ENCODE assay signal across 15 cellular contexts in the genomic region with DNA sequence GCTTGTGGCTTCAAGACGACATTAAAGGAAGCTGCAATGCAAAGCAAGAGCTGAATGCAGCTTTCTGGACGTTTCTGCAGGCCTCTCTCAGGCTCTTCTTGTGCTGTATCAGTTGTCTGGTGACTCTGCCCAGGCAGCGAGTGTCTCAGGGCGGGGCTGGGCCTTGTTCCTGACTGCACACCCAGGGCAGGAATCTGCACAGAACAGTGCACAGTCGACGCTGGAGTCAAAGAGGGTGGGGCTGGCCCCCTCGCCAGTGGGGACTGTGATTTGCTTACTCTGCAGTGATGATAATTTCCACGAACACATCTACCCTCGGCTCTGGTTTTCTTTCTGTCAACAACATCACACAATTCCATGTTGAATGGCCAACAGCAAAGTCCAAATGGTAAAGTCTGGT.
DNase-seq lines count a peak whose midpoint lies in the region; ATAC-seq, FAIRE-seq and TF ChIP-seq lines count a peak whose summit lies in the region.
"Had no signal": no experiment of that assay in that cellular context is flagged by ENCODE, and none has a peak within 500 bp of the region (broad histone marks: within the 10 kb centered on the region; RNA-seq: fewer than 3 reads in every experiment).

No MANE protein-coding gene starts in this region.

- H3K27me3 ChIP-seq in heart right ventricle (peaks cover 0 to 33% (median 13%) of the 10 kb centered on the region in 7 donors), neuronal stem cell (ENCODE audit: control insufficient read depth in 3 of 3, insufficient read depth in 3 of 3, low read depth in 1 of 3, low read length in 3 of 3) (peaks cover 0 to 6% (median 0%) of the 10 kb centered on the region in 3 experiments)

- H3K4me3 ChIP-seq in heart right ventricle (no peak overlapping the region), neuronal stem cell (ENCODE audit: low read length in 2 of 2) (no peak overlapping the region)
- H3K4me3 ChIP-seq: GM12878 had no signal

- POLR2A ChIA-PET in activated CD4-positive, alpha-beta T cell treated with anti-CD3 and anti-CD28 coated beads for 36 hours (lab: Charles Lee) = no interaction called here

- 31 to 43% methylated on average over 9 of the region's 9 CpGs for WGBS in heart right ventricle, 2 donors
- no CpG with 5 or more reads among the region's 9 CpGs for WGBS in neuronal stem cell (ENCODE audit: extremely low coverage in 2 of 2, insufficient read length in 2 of 2, insufficient replicate concordance in 1 of 2), 2 donors

- TF ChIP-seq CTCF in heart right ventricle (IDR thresholded peaks at IDR 0.05) (no peak), chondrocyte (IDR thresholded peaks at IDR 0.05) (no peak)

- H2BK120ac ChIP-seq in neuronal stem cell (ENCODE audit: low read depth, low read length) = no peak overlapping the region

- H3K4me2 ChIP-seq in neuronal stem cell (ENCODE audit: insufficient read depth, low read length, poor library complexity, severe bottlenecking) = no peak overlapping the region

- H3K79me1 ChIP-seq in neuronal stem cell (ENCODE audit: low read depth, low read length) = no peaks in the 10 kb centered on the region

- H4K8ac ChIP-seq in neuronal stem cell (ENCODE audit: low read depth, low read length) = no peak overlapping the region

- intact Hi-C loops in heart right ventricle (cut with DNase I) (loop anchor here in 1 of 10 donors (5.0 kb wide), 1 partner anchor 393 kb away; no protein-coding TSS in a partner anchor), cardiac septum (cut with DNase I) (no loop called here)
- intact Hi-C loops in activated CD4-positive, alpha-beta T cell treated with anti-CD3 and anti-CD28 coated beads for 36 hours (cut with DNase I, micrococcal nuclease) = no loop called here

- peak overlapping the region; percentile 17 for H2AFZ ChIP-seq in neuronal stem cell (ENCODE audit: low read length)

- H4K91ac ChIP-seq in neuronal stem cell (ENCODE audit: low read depth, low read length, poor library complexity) = no peak overlapping the region

- FAIRE-seq in GM12891 (lab: Jason Lieb, UNC) = no peak
- FAIRE-seq: A204.1, GM12878 had no signal

- no peak overlapping the region for H3K27ac ChIP-seq in heart right ventricle
- H3K27ac ChIP-seq in neuronal stem cell (replicated peaks; ENCODE audit: low read length) = no peak overlapping the region
- H3K27ac ChIP-seq: C4-2B, HL-60 had no signal

- peak overlapping the region; percentile 7 for H3K18ac ChIP-seq in neuronal stem cell (ENCODE audit: low read length)

- H3K4me3 Mint-ChIP-seq in chondrocyte (ENCODE audit: unreplicated experiment) = no peak overlapping the region
- H3K4me3 Mint-ChIP-seq in activated CD4-positive, alpha-beta T cell treated with anti-CD3 and anti-CD28 coated beads for 36 hours = no peak overlapping the region
- H3K4me3 Mint-ChIP-seq: CD4-positive, alpha-beta memory T cell had no signal

- H2AK5ac ChIP-seq in neuronal stem cell (ENCODE audit: low read depth, low read length) = no peak overlapping the region

- H3K4me1 Mint-ChIP-seq in chondrocyte (ENCODE audit: low read depth) = peaks cover 3% of the 10 kb centered on the region
- H3K4me1 Mint-ChIP-seq in activated CD4-positive, alpha-beta T cell treated with anti-CD3 and anti-CD28 coated beads for 36 hours = peaks cover 15% of the 10 kb centered on the region

- H2BK12ac ChIP-seq in neuronal stem cell (ENCODE audit: low read length) = no peak overlapping the region

- no peak overlapping the region for H2BK5ac ChIP-seq in neuronal stem cell (ENCODE audit: low read length)

- no peak overlapping the region for H3K9ac ChIP-seq in neuronal stem cell (ENCODE audit: low read depth, low read length, poor library complexity)

- CTCF ChIA-PET in activated CD4-positive, alpha-beta T cell treated with anti-CD3 and anti-CD28 coated beads for 36 hours (lab: Charles Lee) = no interaction called here

- H3K9me3 Mint-ChIP-seq in chondrocyte (ENCODE audit: low read depth) = no peaks in the 10 kb centered on the region
- no peaks in the 10 kb centered on the region for H3K9me3 Mint-ChIP-seq in activated CD4-positive, alpha-beta T cell treated with anti-CD3 and anti-CD28 coated beads for 36 hours (ENCODE audit: low read depth)
- H3K9me3 Mint-ChIP-seq: CD4-positive, alpha-beta memory T cell had no signal

- H3K27me3 Mint-ChIP-seq in chondrocyte (ENCODE audit: low read depth) = peaks cover 55% of the 10 kb centered on the region
- H3K27me3 Mint-ChIP-seq in activated CD4-positive, alpha-beta T cell treated with anti-CD3 and anti-CD28 coated beads for 36 hours = peaks cover 8% of the 10 kb centered on the region
- H3K27me3 Mint-ChIP-seq: CD4-positive, alpha-beta memory T cell had no signal

- H3K27ac Mint-ChIP-seq in chondrocyte (ENCODE audit: unreplicated experiment) = no peak overlapping the region
- no peak overlapping the region for H3K27ac Mint-ChIP-seq in activated CD4-positive, alpha-beta T cell treated with anti-CD3 and anti-CD28 coated beads for 36 hours
- H3K27ac Mint-ChIP-seq: CD4-positive, alpha-beta memory T cell had no signal

- H2BK15ac ChIP-seq in neuronal stem cell (ENCODE audit: low read length) = no peak overlapping the region

- H3K4ac ChIP-seq in neuronal stem cell (ENCODE audit: low read length) = no peak overlapping the region

- H3K9me3 ChIP-seq in heart right ventricle = no peaks in the 10 kb centered on the region
- no peaks in the 10 kb centered on the region for H3K9me3 ChIP-seq in neuronal stem cell (replicated peaks in 1 of 2; ENCODE audit: control insufficient read depth in 2 of 2, insufficient read depth in 1 of 2, low read depth in 1 of 2, low read length in 2 of 2)
- H3K9me3 ChIP-seq: BE2C had no signal

- no peak overlapping the region for H3K23ac ChIP-seq in neuronal stem cell (ENCODE audit: low read depth, low read length, poor library complexity)

- H3K14ac ChIP-seq in neuronal stem cell (ENCODE audit: low read length) = no peak overlapping the region

- peak in 5 of 8 donors; percentile 34 to 72 (median 50) for ATAC-seq in heart right ventricle
- ATAC-seq in activated CD4-positive, alpha-beta T cell treated with anti-CD3 and anti-CD28 coated beads for 36 hours = no peak
- no peak for ATAC-seq in GM21390 (IDR thresholded peaks at IDR 0.05; ENCODE audit: unreplicated experiment)
- ATAC-seq: GM12878 had no signal

- no peaks in the 10 kb centered on the region for H3K36me3 ChIP-seq in heart right ventricle
- no peaks in the 10 kb centered on the region for H3K36me3 ChIP-seq in neuronal stem cell (replicated peaks in 1 of 2; ENCODE audit: control insufficient read depth in 2 of 2, insufficient read depth in 2 of 2, low read length in 2 of 2)
- H3K36me3 ChIP-seq: BE2C had no signal

- H3K4me1 ChIP-seq in heart right ventricle (peaks cover 0 to 21% (median 7%) of the 10 kb centered on the region in 9 donors), neuronal stem cell (ENCODE audit: control insufficient read depth in 2 of 2, insufficient read depth in 1 of 2, low read depth in 1 of 2, low read length in 2 of 2) (no peaks in the 10 kb centered on the region)
- H3K4me1 ChIP-seq: BE2C had no signal

- H3K36me3 Mint-ChIP-seq in chondrocyte (ENCODE audit: low read depth) = no peaks in the 10 kb centered on the region
- H3K36me3 Mint-ChIP-seq in activated CD4-positive, alpha-beta T cell treated with anti-CD3 and anti-CD28 coated beads for 36 hours (ENCODE audit: low read depth) = no peaks in the 10 kb centered on the region
- H3K36me3 Mint-ChIP-seq: CD4-positive, alpha-beta memory T cell had no signal

- DNase-seq in heart right ventricle (no peak), cardiac septum (ENCODE audit: low spot score) (no peak), chondrocyte (ENCODE audit: low spot score) (peak; percentile 47), neuronal stem cell (ENCODE audit: low spot score) (no peak), GM12891 (ENCODE audit: insufficient read length, low spot score) (no peak)
- DNase-seq in activated CD4-positive, alpha-beta T cell treated with anti-CD3 and anti-CD28 coated beads for 36 hours = no peak
- DNase-seq: BE2C; CD4-positive, alpha-beta memory T cell; DMS79; HCEC 1CT had no signal

- TF ChIP-seq POLR2A in GM12891 (IDR thresholded peaks at IDR 0.05; ENCODE audit: low read depth, low read length) = no peak

TF ChIP-seq in GM12891, 5 proteins besides CTCF, POLR2A, EP300 and RAD21:
- no peak for TF ChIP-seq SPI1 (IDR thresholded peaks at IDR 0.05; ENCODE audit: low read depth, low read length)
- no peak for TF ChIP-seq POU2F2 (IDR thresholded peaks at IDR 0.05; ENCODE audit: low read depth, low read length)
- no peak for TF ChIP-seq POLR2AphosphoS5 (IDR thresholded peaks at IDR 0.05; ENCODE audit: low read depth, low read length)
- no peak for TF ChIP-seq PAX5 (IDR thresholded peaks at IDR 0.05; ENCODE audit: insufficient read depth, low read length, severe bottlenecking)
TF ChIP-seq in GM12891: peak in this region for 0.

Comparison
In these comparisons a context has a peak if more than half of its experiments do, and no peak if none do; other contexts are left out.
1. ATAC-seq: peak in heart right ventricle (5 of 8); none in activated CD4-positive, alpha-beta T cell treated with anti-CD3 and anti-CD28 coated beads for 36 hours (single experiment) and GM21390 (single experiment).